In the genomic region with DNA sequence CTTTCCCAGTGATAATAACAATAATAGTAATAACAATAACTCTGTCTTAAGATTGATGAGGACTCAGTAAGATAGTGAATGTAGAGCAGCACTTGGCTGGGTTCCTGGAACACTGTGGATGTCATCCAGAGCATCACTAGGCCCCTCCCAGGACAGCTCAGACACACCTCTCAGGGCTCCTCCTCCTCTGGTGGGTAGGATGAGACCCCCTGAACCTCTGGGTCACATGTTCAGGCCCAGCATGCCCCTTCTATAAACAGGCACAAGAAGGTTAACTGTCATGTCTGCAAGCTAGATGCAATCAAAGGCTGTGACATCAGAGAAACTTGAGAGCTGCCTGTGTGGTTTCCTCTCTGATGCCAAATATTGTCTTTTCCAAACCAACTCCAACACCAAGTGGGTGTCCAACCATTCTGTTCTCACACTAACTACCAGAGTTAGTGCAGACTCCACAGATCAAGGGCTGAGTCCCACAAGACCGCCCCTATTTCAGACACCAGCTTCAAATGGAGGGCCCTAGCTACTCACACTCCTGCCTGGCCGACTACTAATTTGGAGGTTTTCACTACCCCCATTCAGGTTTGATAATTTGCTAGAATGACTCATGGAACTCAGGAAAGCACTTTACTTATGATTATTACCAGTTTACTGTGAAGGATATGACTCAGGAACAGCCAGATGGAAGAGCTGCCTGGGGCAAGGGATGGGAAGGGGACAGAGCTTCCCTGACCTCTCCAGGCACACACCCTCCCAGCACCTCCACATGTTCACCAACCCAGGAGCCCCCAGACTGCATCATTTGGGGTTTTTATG, we compare ENCODE assay signal across 9 cellular contexts. TPM values are rescaled to one million over a fixed set of nuclear protein-coding genes. Genes with fewer than 3 reads are reported as not detected.
DNase-seq lines count a peak whose midpoint lies in the region; ATAC-seq and TF ChIP-seq lines count a peak whose summit lies in the region.
"Had no signal": no experiment of that assay in that cellular context is flagged by ENCODE, and none has a peak within 500 bp of the region (broad histone marks: within the 10 kb centered on the region; RNA-seq: fewer than 3 reads in every experiment).

No MANE protein-coding gene starts in this region.

- no peaks in the 10 kb centered on the region for H3K9me3 Mint-ChIP-seq in T-helper 2 cell treated with Interferon-gamma antibody and Interleukin-4, amounts not matched to agents 5 μg/mL and 100 μg/mL, for 36 hours
- H3K9me3 Mint-ChIP-seq: CD4-positive, CD25-positive, alpha-beta regulatory T cell had no signal

- H3K36me3 ChIP-seq in esophagus squamous epithelium = no peaks in the 10 kb centered on the region

- H3K9me3 ChIP-seq in esophagus squamous epithelium = no peaks in the 10 kb centered on the region

- H3K4me1 ChIP-seq in esophagus squamous epithelium = peaks cover 0 to 33% (median 18%) of the 10 kb centered on the region in 3 donors

- ATAC-seq in activated CD4-positive, CD25-positive, alpha-beta regulatory T cell treated with anti-CD3 and anti-CD28 coated beads, Interleukin-2, amount 50 U/mL, for 24 hours = peak; percentile 90 to 91

- H3K36me3 Mint-ChIP-seq in T-helper 2 cell treated with Interferon-gamma antibody and Interleukin-4, amounts not matched to agents 5 μg/mL and 100 μg/mL, for 36 hours (ENCODE audit: low read depth) = no peaks in the 10 kb centered on the region
- H3K36me3 Mint-ChIP-seq: CD4-positive, CD25-positive, alpha-beta regulatory T cell had no signal

- no peak for TF ChIP-seq CTCF in esophagus squamous epithelium (IDR thresholded peaks at IDR 0.05)

- WGBS in esophagus squamous epithelium, 2 donors = 18 to 23% methylated on average over 2 of the region's 2 CpGs

- H3K4me3 Mint-ChIP-seq in T-helper 2 cell treated with Interferon-gamma antibody and Interleukin-4, amounts not matched to agents 5 μg/mL and 100 μg/mL, for 36 hours = peak overlapping the region; percentile 49
- H3K4me3 Mint-ChIP-seq: CD4-positive, CD25-positive, alpha-beta regulatory T cell had no signal

- H3K27me3 ChIP-seq in esophagus squamous epithelium = no peaks in the 10 kb centered on the region

- H3K4me3 ChIP-seq in esophagus squamous epithelium = no peak overlapping the region

- TF ChIP-seq POLR2A in esophagus squamous epithelium (IDR thresholded peaks at IDR 0.05) = no peak

- H3K27ac Mint-ChIP-seq in T-helper 2 cell treated with Interferon-gamma antibody and Interleukin-4, amounts not matched to agents 5 μg/mL and 100 μg/mL, for 36 hours = peak overlapping the region; percentile 80

- no peaks in the 10 kb centered on the region for H3K27me3 Mint-ChIP-seq in T-helper 2 cell treated with Interferon-gamma antibody and Interleukin-4, amounts not matched to agents 5 μg/mL and 100 μg/mL, for 36 hours (ENCODE audit: low read depth)

- no peak for DNase-seq in activated CD4-positive, CD25-positive, alpha-beta regulatory T cell (lab: John Stamatoyannopoulos, UW)
- peak; percentile 74 for DNase-seq in T-helper 2 cell treated with Interferon-gamma antibody and Interleukin-4, amounts not matched to agents 5 μg/mL and 100 μg/mL, for 36 hours (ENCODE audit: low spot score)
- no peak for DNase-seq in esophagus squamous epithelium (lab: John Stamatoyannopoulos, UW)
- peak; percentile 58 for DNase-seq in stimulated activated CD4-positive, alpha-beta T cell treated with anti-CD3 and anti-CD28 coated beads, Interleukin-4, amount 100 ng/mL, for 24 hours
- DNase-seq in posterior vena cava (ENCODE audit: low spot score) = no peak
- DNase-seq in SKM-1 treated with dmso at 0.1 percent for 144 hours (lab: John Stamatoyannopoulos, UW; ENCODE audit: unreplicated experiment) = no peak
- DNase-seq in SHP77 treated with DMSO at 0.1 percent for 48 hours (lab: John Stamatoyannopoulos, UW) = no peak

- H3K4me1 Mint-ChIP-seq in T-helper 2 cell treated with Interferon-gamma antibody and Interleukin-4, amounts not matched to agents 5 μg/mL and 100 μg/mL, for 36 hours (ENCODE audit: low read depth) = peaks cover 27% of the 10 kb centered on the region

- intact Hi-C loops in esophagus squamous epithelium (cut with DNase I) (no loop called here), posterior vena cava (cut with DNase I) (no loop called here)

- H3K27ac ChIP-seq in esophagus squamous epithelium = peak overlapping the region; percentile 25 to 69 (median 52)

RNA-seq across cellular contexts. Expression of gene BZW1, which starts 46.4 kb away (rescaled TPM):
- 100 to 1,000 TPM; 129 to 303 (median 251) TPM for total RNA-seq in esophagus squamous epithelium
- 100 to 1,000 TPM; 211 to 220 TPM for total RNA-seq in posterior vena cava

Comparison
In these comparisons a context has a peak if more than half of its experiments do, and no peak if none do; other contexts are left out.
1. DNase-seq: peak in T-helper 2 cell treated with Interferon-gamma antibody and Interleukin-4, amounts not matched to agents 5 μg/mL and 100 μg/mL, for 36 hours (single experiment) and stimulated activated CD4-positive, alpha-beta T cell treated with anti-CD3 and anti-CD28 coated beads, Interleukin-4, amount 100 ng/mL, for 24 hours (single experiment); none in activated CD4-positive, CD25-positive, alpha-beta regulatory T cell (0 of 4), esophagus squamous epithelium (single experiment), posterior vena cava (single experiment), SKM-1 treated with dmso at 0.1 percent for 144 hours (single experiment) and SHP77 treated with DMSO at 0.1 percent for 48 hours (single experiment).